ENCODE assay signal across 9 cellular contexts in genomic region chr12:46516933-46517578, GRCh38.
DNase-seq lines count a peak whose midpoint lies in the region; ATAC-seq lines count a peak whose summit lies in the region.
"Had no signal": no experiment of that assay in that cellular context is flagged by ENCODE, and none has a peak within 500 bp of the region (broad histone marks: within the 10 kb centered on the region; RNA-seq: fewer than 3 reads in every experiment).

No MANE protein-coding gene starts in this region.

- peak; percentile 53 for DNase-seq in activated CD8-positive, alpha-beta memory T cell treated with anti-CD3 and anti-CD28 coated beads, Interleukin-2, amount 10 ng/mL, durations not matched to agents 7 days and 5 days
- no peak for DNase-seq in activated CD8-positive, alpha-beta memory T cell treated with anti-CD3 and anti-CD28 coated beads, Interleukin-2, amount 50 U/mL, for 4 hours
- peak; percentile 18 to 35 for DNase-seq in activated CD4-positive, alpha-beta T cell treated with anti-CD3 and anti-CD28 coated beads, Interleukin-2, amount 50 U/mL, for 48 hours
- DNase-seq in sciatic nerve (ENCODE audit: low spot score) (no peak), mucosa of gallbladder (ENCODE audit: low spot score) (no peak), retina (no peak)
- DNase-seq: NCI-H1694 treated with DMSO at 0.1 percent for 48 hours had no signal

- intact Hi-C loops in sciatic nerve (cut with DNase I): no loop called here

- no peaks in the 10 kb centered on the region for H3K27me3 Mint-ChIP-seq in activated CD8-positive, alpha-beta memory T cell treated with anti-CD3 and anti-CD28 coated beads, Interleukin-2, amount 10 ng/mL, durations not matched to agents 7 days and 5 days
- no peaks in the 10 kb centered on the region for H3K27me3 Mint-ChIP-seq in stimulated activated naive CD8-positive, alpha-beta T cell treated with anti-CD3 and anti-CD28 coated beads, Interleukin-15, Interleukin-2, amounts not matched to agents 100 ng/mL and 50 ng/mL, for 24 hours

- peak overlapping the region; percentile 50 for H3K4me3 Mint-ChIP-seq in activated CD8-positive, alpha-beta memory T cell treated with anti-CD3 and anti-CD28 coated beads, Interleukin-2, amount 10 ng/mL, durations not matched to agents 7 days and 5 days
- H3K4me3 Mint-ChIP-seq in stimulated activated naive CD8-positive, alpha-beta T cell treated with anti-CD3 and anti-CD28 coated beads, Interleukin-15, Interleukin-2, amounts not matched to agents 100 ng/mL and 50 ng/mL, for 24 hours: peak overlapping the region; percentile 55

- H3K4me1 Mint-ChIP-seq in activated CD8-positive, alpha-beta memory T cell treated with anti-CD3 and anti-CD28 coated beads, Interleukin-2, amount 10 ng/mL, durations not matched to agents 7 days and 5 days: peaks cover 47% of the 10 kb centered on the region
- peaks cover 62% of the 10 kb centered on the region for H3K4me1 Mint-ChIP-seq in stimulated activated naive CD8-positive, alpha-beta T cell treated with anti-CD3 and anti-CD28 coated beads, Interleukin-15, Interleukin-2, amounts not matched to agents 100 ng/mL and 50 ng/mL, for 24 hours (ENCODE audit: low read depth)

- H3K36me3 Mint-ChIP-seq in activated CD8-positive, alpha-beta memory T cell treated with anti-CD3 and anti-CD28 coated beads, Interleukin-2, amount 10 ng/mL, durations not matched to agents 7 days and 5 days: peaks cover 55% of the 10 kb centered on the region
- H3K36me3 Mint-ChIP-seq in stimulated activated naive CD8-positive, alpha-beta T cell treated with anti-CD3 and anti-CD28 coated beads, Interleukin-15, Interleukin-2, amounts not matched to agents 100 ng/mL and 50 ng/mL, for 24 hours (ENCODE audit: low read depth): no peaks in the 10 kb centered on the region

- H3K27ac Mint-ChIP-seq in activated CD8-positive, alpha-beta memory T cell treated with anti-CD3 and anti-CD28 coated beads, Interleukin-2, amount 10 ng/mL, durations not matched to agents 7 days and 5 days: peak overlapping the region; percentile 87
- H3K27ac Mint-ChIP-seq in stimulated activated naive CD8-positive, alpha-beta T cell treated with anti-CD3 and anti-CD28 coated beads, Interleukin-15, Interleukin-2, amounts not matched to agents 100 ng/mL and 50 ng/mL, for 24 hours: peak overlapping the region; percentile 96

- peak; percentile 96 for ATAC-seq in activated CD8-positive, alpha-beta memory T cell treated with anti-CD3 and anti-CD28 coated beads, Interleukin-2, amount 10 ng/mL, durations not matched to agents 7 days and 5 days
- ATAC-seq in HG02884 (IDR thresholded peaks at IDR 0.05; ENCODE audit: unreplicated experiment) (peak; percentile 97), sciatic nerve (no peak)

- CTCF ChIA-PET in activated CD8-positive, alpha-beta memory T cell treated with anti-CD3 and anti-CD28 coated beads, Interleukin-2, amount 10 ng/mL, durations not matched to agents 7 days and 5 days (lab: Charles Lee): interaction anchor here (0.7 to 2.2 kb wide), 8 partner anchors 13 to 144 kb away, joined by 3 to 6 read pairs (median 4); no protein-coding TSS in a partner anchor

- peaks cover 11% of the 10 kb centered on the region for H3K9me3 Mint-ChIP-seq in activated CD8-positive, alpha-beta memory T cell treated with anti-CD3 and anti-CD28 coated beads, Interleukin-2, amount 10 ng/mL, durations not matched to agents 7 days and 5 days (ENCODE audit: low read depth)
- H3K9me3 Mint-ChIP-seq in stimulated activated naive CD8-positive, alpha-beta T cell treated with anti-CD3 and anti-CD28 coated beads, Interleukin-15, Interleukin-2, amounts not matched to agents 100 ng/mL and 50 ng/mL, for 24 hours: no peaks in the 10 kb centered on the region

Comparison
In these comparisons a context has a peak if more than half of its experiments do, and no peak if none do; other contexts are left out.
1. DNase-seq: peak in activated CD8-positive, alpha-beta memory T cell treated with anti-CD3 and anti-CD28 coated beads, Interleukin-2, amount 10 ng/mL, durations not matched to agents 7 days and 5 days (single experiment) and activated CD4-positive, alpha-beta T cell treated with anti-CD3 and anti-CD28 coated beads, Interleukin-2, amount 50 U/mL, for 48 hours (2 of 2); none in activated CD8-positive, alpha-beta memory T cell treated with anti-CD3 and anti-CD28 coated beads, Interleukin-2, amount 50 U/mL, for 4 hours (single experiment), sciatic nerve (single experiment), mucosa of gallbladder (single experiment) and retina (single experiment).